Comparison of ENCODE assay signal across 19 cellular contexts in the genomic region with DNA sequence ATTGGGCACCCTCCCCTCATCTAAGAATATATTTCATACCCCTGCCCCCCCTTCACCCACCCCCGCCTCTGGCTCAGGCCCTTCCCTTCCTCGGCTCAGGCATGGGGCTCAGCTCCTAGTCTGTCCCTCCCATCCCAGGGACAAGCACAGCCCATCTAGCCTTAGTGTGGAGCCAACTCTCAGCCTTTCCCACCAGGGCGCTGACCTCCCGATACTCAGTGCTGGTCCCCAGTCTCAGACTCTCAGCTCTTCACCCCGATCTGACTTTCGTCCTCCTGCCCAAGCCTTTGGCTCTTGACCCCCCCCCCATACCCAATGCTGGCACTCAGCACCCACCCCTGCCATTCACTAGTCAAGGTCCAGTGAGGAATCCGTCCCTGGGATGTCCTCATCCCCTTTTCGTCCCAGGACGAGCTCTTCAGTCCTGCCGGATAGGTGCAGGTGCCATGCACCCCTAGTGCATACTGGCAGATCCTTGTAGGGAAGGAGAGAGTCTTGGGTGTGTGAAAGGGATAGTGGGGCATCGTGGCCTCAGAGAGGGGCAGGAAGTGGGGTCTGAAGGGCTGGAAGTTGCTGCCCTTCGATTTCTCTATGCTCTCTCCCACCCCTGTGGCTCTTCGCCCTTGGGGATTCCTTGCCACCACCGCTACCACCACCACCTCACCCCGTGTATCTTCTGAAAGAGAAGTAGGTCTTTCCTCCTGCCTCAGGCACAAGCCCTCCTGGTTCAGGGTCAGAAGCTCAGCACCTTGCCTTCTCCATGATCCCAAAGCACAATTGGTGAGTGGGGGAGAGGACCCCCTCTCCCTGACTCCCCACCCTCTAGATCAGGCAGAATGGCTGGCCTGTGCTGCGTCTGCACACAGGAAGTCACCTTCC. TPM values are rescaled to one million over a fixed set of nuclear protein-coding genes. Genes with fewer than 3 reads are reported as not detected.
DNase-seq lines count a peak whose midpoint lies in the region; ATAC-seq and TF ChIP-seq lines count a peak whose summit lies in the region.
"Had no signal": no experiment of that assay in that cellular context is flagged by ENCODE, and none has a peak within 500 bp of the region (broad histone marks: within the 10 kb centered on the region; RNA-seq: fewer than 3 reads in every experiment).

No MANE protein-coding gene starts in this region.

- H3K4me3 ChIP-seq in sigmoid colon = no peak overlapping the region

- peaks cover 14 to 54% (median 38%) of the 10 kb centered on the region in 3 donors for H3K27me3 ChIP-seq in sigmoid colon

- no peak for DNase-seq in activated naive CD4-positive, alpha-beta T cell treated with anti-CD3 and anti-CD28 coated beads, Interleukin-2, amount 10 ng/mL, durations not matched to agents 7 days and 5 days
- DNase-seq in activated naive CD4-positive, alpha-beta T cell treated with anti-CD3 and anti-CD28 coated beads, Interleukin-2, amount 50 U/mL, for 16 hours = no peak
- no peak for DNase-seq in activated CD4-positive, alpha-beta memory T cell treated with anti-CD3 and anti-CD28 coated beads for 36 hours
- DNase-seq in immature natural killer cell (no peak), sigmoid colon (no peak)
- no peak for DNase-seq in stimulated activated naive B cell treated with anti-CD40 and anti-IgM and Interleukin-4, amounts not matched to agents 10 μg/mL and 1 μg/mL and 100 μg/mL, for 72 hours
- DNase-seq in stimulated activated naive CD4-positive, alpha-beta T cell (lab: John Stamatoyannopoulos, UW) = no peak
- DNase-seq: effector CD4-positive, alpha-beta T cell; midbrain; NCI-H1694; NCI-H69; stimulated activated CD4-positive, alpha-beta T cell treated with anti-CD3 and anti-CD28 coated beads, Interleukin-4, amount 100 ng/mL, for 1 hour; stimulated activated naive CD4-positive, alpha-beta T cell treated with Interleukin-2 at 50 U/mL for 16 hours; T-helper 9 cell had no signal

- no peak overlapping the region for H3K27ac ChIP-seq in sigmoid colon
- H3K27ac ChIP-seq: GM23248, HL-60 had no signal

- peak overlapping the region; percentile 60 for H3K4me3 Mint-ChIP-seq in activated naive CD4-positive, alpha-beta T cell treated with anti-CD3 and anti-CD28 coated beads, Interleukin-2, amount 10 ng/mL, durations not matched to agents 7 days and 5 days
- peak overlapping the region; percentile 60 for H3K4me3 Mint-ChIP-seq in activated CD4-positive, alpha-beta memory T cell treated with anti-CD3 and anti-CD28 coated beads for 36 hours
- H3K4me3 Mint-ChIP-seq in immature natural killer cell = peak overlapping the region; percentile 78 to 82 (median 82)
- H3K4me3 Mint-ChIP-seq in stimulated activated naive B cell treated with anti-CD40 and anti-IgM and Interleukin-4, amounts not matched to agents 10 μg/mL and 1 μg/mL and 100 μg/mL, for 72 hours = peak overlapping the region; percentile 67 to 78

- TF ChIP-seq POLR2A in sigmoid colon (IDR thresholded peaks at IDR 0.05) = no peak

- no peaks in the 10 kb centered on the region for H3K36me3 Mint-ChIP-seq in activated naive CD4-positive, alpha-beta T cell treated with anti-CD3 and anti-CD28 coated beads, Interleukin-2, amount 10 ng/mL, durations not matched to agents 7 days and 5 days
- no peaks in the 10 kb centered on the region for H3K36me3 Mint-ChIP-seq in activated CD4-positive, alpha-beta memory T cell treated with anti-CD3 and anti-CD28 coated beads for 36 hours
- H3K36me3 Mint-ChIP-seq in immature natural killer cell = no peaks in the 10 kb centered on the region
- H3K36me3 Mint-ChIP-seq in stimulated activated naive B cell treated with anti-CD40 and anti-IgM and Interleukin-4, amounts not matched to agents 10 μg/mL and 1 μg/mL and 100 μg/mL, for 72 hours = no peaks in the 10 kb centered on the region

- H3K27ac Mint-ChIP-seq in activated naive CD4-positive, alpha-beta T cell treated with anti-CD3 and anti-CD28 coated beads, Interleukin-2, amount 10 ng/mL, durations not matched to agents 7 days and 5 days = no peak overlapping the region
- H3K27ac Mint-ChIP-seq in activated CD4-positive, alpha-beta memory T cell treated with anti-CD3 and anti-CD28 coated beads for 36 hours = no peak overlapping the region
- peak overlapping the region in 1 of 6 donors; percentile 12 for H3K27ac Mint-ChIP-seq in immature natural killer cell
- H3K27ac Mint-ChIP-seq in stimulated activated naive B cell treated with anti-CD40 and anti-IgM and Interleukin-4, amounts not matched to agents 10 μg/mL and 1 μg/mL and 100 μg/mL, for 72 hours = no peak overlapping the region

- peaks cover 94% of the 10 kb centered on the region for H3K27me3 Mint-ChIP-seq in activated naive CD4-positive, alpha-beta T cell treated with anti-CD3 and anti-CD28 coated beads, Interleukin-2, amount 10 ng/mL, durations not matched to agents 7 days and 5 days
- H3K27me3 Mint-ChIP-seq in activated CD4-positive, alpha-beta memory T cell treated with anti-CD3 and anti-CD28 coated beads for 36 hours = peaks cover 24% of the 10 kb centered on the region
- H3K27me3 Mint-ChIP-seq in immature natural killer cell (ENCODE audit: low read depth in 3 of 3) = peaks cover 8 to 19% (median 18%) of the 10 kb centered on the region in 3 donors
- peaks cover 49 to 76% of the 10 kb centered on the region in 2 donors for H3K27me3 Mint-ChIP-seq in stimulated activated naive B cell treated with anti-CD40 and anti-IgM and Interleukin-4, amounts not matched to agents 10 μg/mL and 1 μg/mL and 100 μg/mL, for 72 hours

- H3K4me1 ChIP-seq in sigmoid colon = peaks cover 0 to 31% (median 27%) of the 10 kb centered on the region in 4 donors

- CTCF ChIA-PET in activated naive CD4-positive, alpha-beta T cell treated with anti-CD3 and anti-CD28 coated beads, Interleukin-2, amount 10 ng/mL, durations not matched to agents 7 days and 5 days (lab: Charles Lee) = interaction anchor here (0.7 to 8.0 kb wide), 14 partner anchors 9 to 317 kb away, joined by 3 to 149 read pairs (median 7); no protein-coding TSS in a partner anchor
- CTCF ChIA-PET in activated CD4-positive, alpha-beta memory T cell treated with anti-CD3 and anti-CD28 coated beads for 36 hours (lab: Charles Lee) = interaction anchor here (0.9 to 7.6 kb wide), 18 partner anchors 8 to 321 kb away, joined by 3 to 212 read pairs (median 6); partner anchors contain the start of gene NEU3

- ATAC-seq in stimulated activated naive B cell treated with anti-CD40 and anti-IgM and Interleukin-4, amounts not matched to agents 10 μg/mL and 1 μg/mL and 100 μg/mL, for 72 hours (replicated peaks) = no peak
- ATAC-seq in GM21360 (IDR thresholded peaks at IDR 0.05; ENCODE audit: unreplicated experiment) = no peak

- intact Hi-C loops in activated CD4-positive, alpha-beta memory T cell treated with anti-CD3 and anti-CD28 coated beads for 36 hours (cut with micrococcal nuclease) = no loop called here
- intact Hi-C loops in sigmoid colon (cut with DNase I) = no loop called here

- 81 to 83% methylated on average over 16 of the region's 16 CpGs for WGBS in sigmoid colon, 2 donors

- POLR2A ChIA-PET in activated CD4-positive, alpha-beta memory T cell treated with anti-CD3 and anti-CD28 coated beads for 36 hours (lab: Charles Lee) = no interaction called here

- peaks cover 13% of the 10 kb centered on the region for H3K4me1 Mint-ChIP-seq in activated naive CD4-positive, alpha-beta T cell treated with anti-CD3 and anti-CD28 coated beads, Interleukin-2, amount 10 ng/mL, durations not matched to agents 7 days and 5 days
- H3K4me1 Mint-ChIP-seq in activated CD4-positive, alpha-beta memory T cell treated with anti-CD3 and anti-CD28 coated beads for 36 hours (ENCODE audit: low read depth) = peaks cover 7% of the 10 kb centered on the region
- H3K4me1 Mint-ChIP-seq in immature natural killer cell = peaks cover 6 to 12% of the 10 kb centered on the region in 2 donors
- peaks cover 9 to 17% of the 10 kb centered on the region in 2 donors for H3K4me1 Mint-ChIP-seq in stimulated activated naive B cell treated with anti-CD40 and anti-IgM and Interleukin-4, amounts not matched to agents 10 μg/mL and 1 μg/mL and 100 μg/mL, for 72 hours

- no peak for TF ChIP-seq CTCF in sigmoid colon (IDR thresholded peaks at IDR 0.05)

- H3K9me3 Mint-ChIP-seq in activated naive CD4-positive, alpha-beta T cell treated with anti-CD3 and anti-CD28 coated beads, Interleukin-2, amount 10 ng/mL, durations not matched to agents 7 days and 5 days = no peaks in the 10 kb centered on the region
- H3K9me3 Mint-ChIP-seq in activated CD4-positive, alpha-beta memory T cell treated with anti-CD3 and anti-CD28 coated beads for 36 hours = no peaks in the 10 kb centered on the region
- no peaks in the 10 kb centered on the region for H3K9me3 Mint-ChIP-seq in immature natural killer cell
- H3K9me3 Mint-ChIP-seq in stimulated activated naive B cell treated with anti-CD40 and anti-IgM and Interleukin-4, amounts not matched to agents 10 μg/mL and 1 μg/mL and 100 μg/mL, for 72 hours = no peaks in the 10 kb centered on the region

- H3K36me3 ChIP-seq in sigmoid colon = no peaks in the 10 kb centered on the region

- TF ChIP-seq EP300 in sigmoid colon (IDR thresholded peaks at IDR 0.05) = no peak

- no peaks in the 10 kb centered on the region for H3K9me3 ChIP-seq in sigmoid colon

RNA-seq across cellular contexts. Expression of gene TPBGL, which starts 2.4 kb away (rescaled TPM):
- under 1 TPM in 1 of 2 experiments, not detected in 1; 0.07 TPM for total RNA-seq in activated CD4-positive, alpha-beta memory T cell treated with anti-CD3 and anti-CD28 coated beads for 36 hours
- under 1 TPM in 1 of 3 donors, not detected in 2; 0.13 TPM for polyA plus RNA-seq in immature natural killer cell
- under 1 TPM in 3 of 4 donors, not detected in 1; 0.33 to 0.68 (median 0.36) TPM for total RNA-seq in sigmoid colon
- polyA plus RNA-seq in sigmoid colon = under 1 TPM in 1 of 3 donors, not detected in 2; 0.28 TPM
- total RNA-seq: GM23248, LHCN-M2 had no signal
- polyA plus RNA-seq: BJ, GM23248 had no signal
